ENCODE assay signal across 23 cellular contexts in the genomic region with DNA sequence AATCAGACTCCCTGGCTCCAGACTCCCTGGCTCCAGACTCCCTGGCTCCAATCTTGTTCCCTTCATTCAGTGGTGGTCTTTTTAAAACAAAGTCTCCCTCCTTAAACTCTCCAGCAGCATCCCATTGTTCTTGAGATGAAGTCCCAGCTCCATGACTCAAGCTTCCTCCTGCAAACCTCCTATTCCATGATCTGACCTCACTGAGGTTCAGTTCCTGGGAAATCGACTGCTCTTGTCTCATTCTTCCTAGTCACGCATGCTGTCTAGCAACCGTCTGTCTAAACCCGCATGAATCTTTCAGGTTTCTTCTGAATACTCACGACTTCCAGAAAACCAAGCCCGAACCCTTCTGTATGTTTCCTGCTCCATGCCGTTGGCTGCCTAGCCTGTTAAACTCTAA.
DNase-seq lines count a peak whose midpoint lies in the region; ATAC-seq and TF ChIP-seq lines count a peak whose summit lies in the region.
"Had no signal": no experiment of that assay in that cellular context is flagged by ENCODE, and none has a peak within 500 bp of the region (broad histone marks: within the 10 kb centered on the region; RNA-seq: fewer than 3 reads in every experiment).

No MANE protein-coding gene starts in this region.

- H3K27me3 Mint-ChIP-seq in CD14-positive monocyte (ENCODE audit: low read depth in 3 of 3) (no peaks in the 10 kb centered on the region), brain (no peaks in the 10 kb centered on the region), naive B cell (no peaks in the 10 kb centered on the region)
- H3K27me3 Mint-ChIP-seq in CD8-positive, alpha-beta memory T cell: no peaks in the 10 kb centered on the region

- TF ChIP-seq CTCF in CD14-positive monocyte (IDR thresholded peaks at IDR 0.05) (no peak), brain (conservative IDR thresholded peaks at IDR 0.05) (no peak), ovary (IDR thresholded peaks at IDR 0.05) (no peak), upper lobe of left lung (IDR thresholded peaks at IDR 0.05) (no peak)

- DNase-seq in CD14-positive monocyte (ENCODE audit: low spot score) (no peak), naive B cell (no peak), ovary (no peak), upper lobe of left lung (no peak), GM19240 (ENCODE audit: insufficient read length, low spot score) (no peak)
- DNase-seq in CD8-positive, alpha-beta memory T cell: no peak
- DNase-seq: adrenal gland, colonic mucosa, DMS53, GM23248, kidney glomerular epithelial cell, lower lobe of right lung, NCI-H146, NCI-H2171 treated with DMSO at 0.1 percent for 48 hours, NCI-H524, nucleus accumbens, SHP77 treated with DMSO at 0.1 percent for 48 hours, upper lobe of right lung had no signal

- H3K36me3 Mint-ChIP-seq in CD14-positive monocyte (peaks cover 85 to 94% of the 10 kb centered on the region in 2 donors), brain (peaks cover 65% of the 10 kb centered on the region), naive B cell (peaks cover 37 to 42% of the 10 kb centered on the region in 2 donors)
- peaks cover 10 to 94% (median 40%) of the 10 kb centered on the region in 3 donors for H3K36me3 Mint-ChIP-seq in CD8-positive, alpha-beta memory T cell

- intact Hi-C loops in CD14-positive monocyte (cut with micrococcal nuclease) (no loop called here), ovary (cut with DNase I) (no loop called here)

- no peak overlapping the region for H3K27ac ChIP-seq in CD8-positive, alpha-beta memory T cell (ENCODE audit: low read depth, low read length)
- no peak overlapping the region for H3K27ac ChIP-seq in ovary
- peak overlapping the region in 1 of 4 donors; percentile 45 for H3K27ac ChIP-seq in upper lobe of left lung
- H3K27ac ChIP-seq: adrenal gland, colonic mucosa, GM23248, KMS-11, lower lobe of right lung, upper lobe of right lung had no signal

- no peaks in the 10 kb centered on the region for H3K9me3 ChIP-seq in CD8-positive, alpha-beta memory T cell (ENCODE audit: low read length)
- no peaks in the 10 kb centered on the region for H3K9me3 ChIP-seq in ovary
- H3K9me3 ChIP-seq in upper lobe of left lung: no peaks in the 10 kb centered on the region
- H3K9me3 ChIP-seq: adrenal gland, colonic mucosa, lower lobe of right lung, upper lobe of right lung had no signal

- H3K4me1 Mint-ChIP-seq in CD14-positive monocyte (peaks cover 8% of the 10 kb centered on the region), brain (no peaks in the 10 kb centered on the region), naive B cell (peaks cover 0 to 10% (median 0%) of the 10 kb centered on the region in 3 donors)
- no peaks in the 10 kb centered on the region for H3K4me1 Mint-ChIP-seq in CD8-positive, alpha-beta memory T cell

- H3K36me3 ChIP-seq in CD8-positive, alpha-beta memory T cell (ENCODE audit: insufficient read depth, low read length): peaks cover 78% of the 10 kb centered on the region
- H3K36me3 ChIP-seq in ovary: no peaks in the 10 kb centered on the region
- H3K36me3 ChIP-seq in upper lobe of left lung: peaks cover 60 to 97% (median 77%) of the 10 kb centered on the region in 4 donors

- ATAC-seq in naive B cell (ENCODE audit: low read depth in 2 of 2) (no peak), HG03520 (IDR thresholded peaks at IDR 0.05; ENCODE audit: unreplicated experiment) (no peak), upper lobe of left lung (ENCODE audit: low FRiP score in 2 of 2) (no peak)
- ATAC-seq: activated CD4-positive, CD25-positive, alpha-beta regulatory T cell treated with anti-CD3 and anti-CD28 coated beads, Interleukin-2, amount 50 U/mL, for 24 hours; lower lobe of right lung; upper lobe of right lung had no signal

- CTCF ChIA-PET in CD8-positive, alpha-beta memory T cell (lab: Charles Lee): no interaction called here

- TF ChIP-seq EP300 in ovary (IDR thresholded peaks at IDR 0.05) (no peak), upper lobe of left lung (IDR thresholded peaks at IDR 0.05) (no peak)

- no peak overlapping the region for H3K4me3 ChIP-seq in CD8-positive, alpha-beta memory T cell (ENCODE audit: low read length)
- H3K4me3 ChIP-seq in ovary (no peak overlapping the region), upper lobe of left lung (no peak overlapping the region)
- H3K4me3 ChIP-seq: adrenal gland, colonic mucosa, GM23248, lower lobe of right lung, upper lobe of right lung had no signal

- TF ChIP-seq POLR2A in ovary (IDR thresholded peaks at IDR 0.05): no peak
- no peak for TF ChIP-seq POLR2A in upper lobe of left lung (IDR thresholded peaks at IDR 0.05)

- no peaks in the 10 kb centered on the region for H3K27me3 ChIP-seq in CD8-positive, alpha-beta memory T cell (ENCODE audit: insufficient read depth, low read length, poor library complexity, severe bottlenecking)
- H3K27me3 ChIP-seq in ovary (no peaks in the 10 kb centered on the region), upper lobe of left lung (no peaks in the 10 kb centered on the region)
- H3K27me3 ChIP-seq: adrenal gland, colonic mucosa, upper lobe of right lung had no signal

- H3K4me1 ChIP-seq in CD8-positive, alpha-beta memory T cell (ENCODE audit: insufficient read depth, low read length): no peaks in the 10 kb centered on the region
- no peaks in the 10 kb centered on the region for H3K4me1 ChIP-seq in ovary (ENCODE audit: insufficient read depth)
- H3K4me1 ChIP-seq in upper lobe of left lung: no peaks in the 10 kb centered on the region
- H3K4me1 ChIP-seq: colonic mucosa, upper lobe of right lung had no signal

- H3K27ac Mint-ChIP-seq in CD14-positive monocyte: peak overlapping the region in 5 of 7 donors; percentile 3 to 79 (median 6)
- peak overlapping the region in 6 of 8 donors; percentile 27 to 89 (median 60) for H3K27ac Mint-ChIP-seq in CD8-positive, alpha-beta memory T cell
- peak overlapping the region in 4 of 5 experiments; percentile 3 to 34 (median 12) for H3K27ac Mint-ChIP-seq in brain
- peak overlapping the region in 5 of 6 donors; percentile 4 to 83 (median 57) for H3K27ac Mint-ChIP-seq in naive B cell
- H3K27ac Mint-ChIP-seq: activated T-helper 2 cell treated with anti-CD3 and anti-CD28 coated beads, Interferon-gamma antibody, Interleukin-2, Interleukin-4, amounts not matched to agents 10 μg/mL and 5 μg/mL and 100 μg/mL, durations not matched to agents 14 hours and 24 hours and 36 hours had no signal

- POLR2A ChIA-PET in CD8-positive, alpha-beta memory T cell (lab: Charles Lee): no interaction called here

- 90 to 94% (median 93%) methylated on average over 7 of the region's 7 CpGs for WGBS in ovary, 3 donors
- WGBS in upper lobe of left lung, 2 donors: 82 to 87% methylated on average over 7 of the region's 7 CpGs

- H3K4me3 Mint-ChIP-seq in CD14-positive monocyte (no peak overlapping the region), brain (no peak overlapping the region), naive B cell (no peak overlapping the region)
- no peak overlapping the region for H3K4me3 Mint-ChIP-seq in CD8-positive, alpha-beta memory T cell

- H3K9me3 Mint-ChIP-seq in CD14-positive monocyte: no peaks in the 10 kb centered on the region
- H3K9me3 Mint-ChIP-seq in CD8-positive, alpha-beta memory T cell: no peaks in the 10 kb centered on the region
- no peaks in the 10 kb centered on the region for H3K9me3 Mint-ChIP-seq in brain
- no peaks in the 10 kb centered on the region for H3K9me3 Mint-ChIP-seq in naive B cell
- H3K9me3 Mint-ChIP-seq: activated T-helper 2 cell treated with anti-CD3 and anti-CD28 coated beads, Interferon-gamma antibody, Interleukin-2, Interleukin-4, amounts not matched to agents 10 μg/mL and 5 μg/mL and 100 μg/mL, durations not matched to agents 14 hours and 24 hours and 36 hours had no signal

Comparison
In these comparisons a context has a peak if more than half of its experiments do, and no peak if none do; other contexts are left out.
1. H3K27ac Mint-ChIP-seq: peak in every context shown above with its lines; median percentile 60 in CD8-positive, alpha-beta memory T cell; 57 in naive B cell; 12 in brain; 6 in CD14-positive monocyte.